ENCODE assay signal across 9 cellular contexts in the genomic region with DNA sequence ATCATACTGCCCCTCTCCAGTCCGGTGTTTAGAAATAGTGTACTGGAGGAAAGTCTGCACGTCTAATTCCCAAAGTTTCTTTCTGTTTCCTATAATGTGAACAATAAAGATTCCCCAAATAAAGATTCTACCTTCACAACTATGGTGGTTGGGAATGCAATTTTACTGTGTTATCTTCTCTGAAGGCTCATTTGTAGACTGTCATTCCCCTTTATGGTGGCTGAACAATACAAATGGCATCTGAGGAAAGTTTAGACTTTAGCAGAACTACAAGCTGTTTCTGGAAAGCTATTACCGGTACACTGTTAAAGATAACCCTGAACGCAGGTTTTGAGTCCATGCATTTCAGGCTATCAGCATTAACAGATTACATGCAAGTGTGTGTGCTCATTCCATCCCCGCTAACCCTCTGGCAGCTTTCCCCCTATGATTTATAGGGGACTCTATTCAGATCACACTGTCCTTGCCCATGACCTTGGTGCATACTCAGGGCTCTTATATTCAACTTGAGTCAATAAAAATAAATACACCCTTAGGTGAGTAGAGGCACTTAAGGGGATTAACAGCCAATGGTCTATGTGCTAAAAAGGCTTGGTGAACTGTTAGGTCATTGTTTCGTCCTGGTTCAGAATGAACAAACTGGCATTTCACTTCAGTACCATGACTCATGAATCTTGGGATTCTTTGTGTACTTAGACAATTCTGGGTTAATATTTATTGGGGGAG.
DNase-seq lines count a peak whose midpoint lies in the region; ATAC-seq, FAIRE-seq and TF ChIP-seq lines count a peak whose summit lies in the region.
"Had no signal": no experiment of that assay in that cellular context is flagged by ENCODE, and none has a peak within 500 bp of the region (broad histone marks: within the 10 kb centered on the region; RNA-seq: fewer than 3 reads in every experiment).

No MANE protein-coding gene starts in this region.

- H3K4me3 ChIP-seq in astrocyte (ENCODE audit: insufficient read depth, low read depth, low read length) = peak overlapping the region; percentile 11
- H3K4me3 ChIP-seq in left lung = no peak overlapping the region

- H3K4me1 ChIP-seq in astrocyte (ENCODE audit: insufficient read depth, low read length) (peaks cover 30% of the 10 kb centered on the region), left lung (peaks cover 0 to 17% of the 10 kb centered on the region in 2 donors)

- H3K4me2 ChIP-seq in astrocyte (ENCODE audit: low read length) = peak overlapping the region; percentile 65

- FAIRE-seq in astrocyte (lab: Jason Lieb, UNC) = peak; percentile 76

- no peak overlapping the region for H3K4me3 Mint-ChIP-seq in astrocyte (ENCODE audit: unreplicated experiment)
- H3K4me3 Mint-ChIP-seq in activated T-cell treated with anti-CD3 and anti-CD28 coated beads, Interleukin-2, amount 50 U/mL, for 24 hours = no peak overlapping the region

- H3K9me3 Mint-ChIP-seq in astrocyte (ENCODE audit: unreplicated experiment) = no peaks in the 10 kb centered on the region
- H3K9me3 Mint-ChIP-seq in activated T-cell treated with anti-CD3 and anti-CD28 coated beads, Interleukin-2, amount 50 U/mL, for 24 hours = no peaks in the 10 kb centered on the region

- no peak for TF ChIP-seq CTCF in astrocyte (IDR thresholded peaks at IDR 0.05; ENCODE audit: insufficient read depth, low read depth, low read length)
- no peak for TF ChIP-seq CTCF in left lung (IDR thresholded peaks at IDR 0.05)

- H3K9me3 ChIP-seq in astrocyte (ENCODE audit: insufficient read depth, low read depth, low read length) = no peaks in the 10 kb centered on the region
- no peaks in the 10 kb centered on the region for H3K9me3 ChIP-seq in left lung

- H4K20me1 ChIP-seq in astrocyte (ENCODE audit: insufficient read depth, low read length) = no peaks in the 10 kb centered on the region

- H3K27me3 ChIP-seq in astrocyte (ENCODE audit: insufficient read depth, low read length) (no peaks in the 10 kb centered on the region), left lung (no peaks in the 10 kb centered on the region)

- H3K27me3 Mint-ChIP-seq in astrocyte (ENCODE audit: low read depth, unreplicated experiment) = no peaks in the 10 kb centered on the region
- H3K27me3 Mint-ChIP-seq in activated T-cell treated with anti-CD3 and anti-CD28 coated beads, Interleukin-2, amount 50 U/mL, for 24 hours = no peaks in the 10 kb centered on the region

- H3K79me2 ChIP-seq in astrocyte (ENCODE audit: insufficient read depth, low read length) = no peaks in the 10 kb centered on the region

- H3K36me3 ChIP-seq in astrocyte (ENCODE audit: insufficient read depth, low read length) = no peaks in the 10 kb centered on the region
- H3K36me3 ChIP-seq in left lung = no peaks in the 10 kb centered on the region

- H3K4me1 Mint-ChIP-seq in astrocyte (ENCODE audit: low read depth, unreplicated experiment) = peaks cover 42% of the 10 kb centered on the region
- peaks cover 6% of the 10 kb centered on the region for H3K4me1 Mint-ChIP-seq in activated T-cell treated with anti-CD3 and anti-CD28 coated beads, Interleukin-2, amount 50 U/mL, for 24 hours (ENCODE audit: low read depth)

- peak overlapping the region; percentile 94 for H3K27ac Mint-ChIP-seq in astrocyte (ENCODE audit: unreplicated experiment)
- no peak overlapping the region for H3K27ac Mint-ChIP-seq in activated T-cell treated with anti-CD3 and anti-CD28 coated beads, Interleukin-2, amount 50 U/mL, for 24 hours

- ATAC-seq in left lung (peak; percentile 78), HG03469 (IDR thresholded peaks at IDR 0.05; ENCODE audit: unreplicated experiment) (no peak)
- ATAC-seq in activated CD4-positive, CD25-positive, alpha-beta regulatory T cell treated with anti-CD3 and anti-CD28 coated beads, Interleukin-2, amount 50 U/mL, for 24 hours = no peak

- no peak overlapping the region for H3K9ac ChIP-seq in astrocyte (ENCODE audit: low read length)

- peak; percentile 51 for DNase-seq in AG20443 (ENCODE audit: low spot score)
- peak; percentile 19 for DNase-seq in HuH-7 (ENCODE audit: low spot score)
- peak; percentile 69 for DNase-seq in astrocyte (ENCODE audit: low read depth)
- no peak for DNase-seq in left lung
- DNase-seq in activated T-cell treated with anti-CD3 and anti-CD28 coated beads, Interleukin-2, amount 50 U/mL, for 24 hours = no peak
- DNase-seq in stimulated activated naive CD4-positive, alpha-beta T cell treated with Interleukin-2 at 50 U/mL for 16 hours (lab: John Stamatoyannopoulos, UW) = no peak
- DNase-seq: activated gamma-delta T cell had no signal

- peak overlapping the region; percentile 7 for H2AFZ ChIP-seq in astrocyte (ENCODE audit: low read depth, low read length)

- peaks cover 2% of the 10 kb centered on the region for H3K36me3 Mint-ChIP-seq in astrocyte (ENCODE audit: low read depth, unreplicated experiment)
- H3K36me3 Mint-ChIP-seq in activated T-cell treated with anti-CD3 and anti-CD28 coated beads, Interleukin-2, amount 50 U/mL, for 24 hours (ENCODE audit: low read depth) = no peaks in the 10 kb centered on the region

- H3K27ac ChIP-seq in astrocyte (ENCODE audit: low read depth, low read length) = no peak overlapping the region
- peak overlapping the region; percentile 33 to 64 for H3K27ac ChIP-seq in left lung

- intact Hi-C loops in left lung (cut with DNase I) = no loop called here

Comparison
In these comparisons a context has a peak if more than half of its experiments do, and no peak if none do; other contexts are left out.
1. DNase-seq: peak in AG20443 (single experiment), HuH-7 (single experiment) and astrocyte (single experiment); none in left lung (0 of 2), activated T-cell treated with anti-CD3 and anti-CD28 coated beads, Interleukin-2, amount 50 U/mL, for 24 hours (single experiment) and stimulated activated naive CD4-positive, alpha-beta T cell treated with Interleukin-2 at 50 U/mL for 16 hours (single experiment).